12 cellular contexts compared by ENCODE assay signal in the genomic region with DNA sequence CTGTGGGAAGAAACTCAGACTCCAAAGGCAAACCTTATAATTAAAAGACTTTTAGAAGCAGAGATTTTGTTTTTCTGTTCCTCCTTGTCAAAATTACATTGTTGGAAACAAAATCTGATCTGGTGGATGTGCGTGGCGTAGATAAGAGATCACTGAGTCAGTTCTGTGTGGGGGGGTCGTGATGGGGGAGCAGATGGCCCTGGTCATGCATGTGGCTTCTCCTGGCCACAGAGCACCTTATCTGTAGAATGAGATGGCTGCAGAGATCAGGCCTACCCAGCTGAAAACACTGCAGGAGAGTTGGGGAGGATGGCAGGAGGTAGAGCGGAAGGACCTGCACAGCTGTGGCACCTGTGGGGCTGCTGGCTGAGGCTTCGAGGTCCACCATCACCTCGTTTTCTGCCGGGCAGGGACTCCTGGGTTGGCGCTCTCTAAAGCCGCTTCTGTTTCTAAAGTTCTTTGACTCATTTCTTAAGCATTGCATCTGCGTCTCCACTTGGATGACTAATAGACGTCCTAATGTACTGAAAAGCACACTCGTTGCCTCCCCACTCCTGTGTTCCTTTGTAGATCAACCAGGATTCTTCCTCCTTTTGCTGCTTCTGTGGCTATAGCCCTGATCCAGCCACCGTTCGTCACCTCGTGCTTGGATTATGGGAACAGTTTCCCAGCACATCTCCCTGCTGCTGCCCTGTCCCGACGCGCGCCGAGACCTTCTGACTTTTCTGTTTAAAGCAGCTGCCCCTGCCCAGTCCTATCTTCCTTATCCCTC.
DNase-seq lines count a peak whose midpoint lies in the region; ATAC-seq lines count a peak whose summit lies in the region.
"Had no signal": no experiment of that assay in that cellular context is flagged by ENCODE, and none has a peak within 500 bp of the region (broad histone marks: within the 10 kb centered on the region; RNA-seq: fewer than 3 reads in every experiment).

No MANE protein-coding gene starts in this region.

- no peak overlapping the region for H3K4me3 Mint-ChIP-seq in natural killer cell treated with Interleukin-12 subunit alpha and Interleukin-12 subunit beta and Interleukin-15 and Interleukin-18, amount 100 ng/mL, for 72 hours

- peaks cover 0 to 2% of the 10 kb centered on the region in 2 donors for H3K4me1 Mint-ChIP-seq in natural killer cell treated with Interleukin-12 subunit alpha and Interleukin-12 subunit beta and Interleukin-15 and Interleukin-18, amount 100 ng/mL, for 72 hours (ENCODE audit: low read depth in 2 of 2)

- H4K12ac ChIP-seq in trophoblast cell (ENCODE audit: low read depth, low read length): no peak overlapping the region

- H3K27ac ChIP-seq in epithelial cell of prostate (peak overlapping the region; percentile 27), trophoblast cell (ENCODE audit: low read depth, low read length) (peak overlapping the region; percentile 26)
- H3K27ac ChIP-seq: colonic mucosa had no signal

- no peak overlapping the region for H2BK120ac ChIP-seq in trophoblast cell (ENCODE audit: insufficient read depth, low read length, poor library complexity)

- no peak overlapping the region for H4K91ac ChIP-seq in trophoblast cell (ENCODE audit: low read depth, low read length)

- no peak overlapping the region for H3K18ac ChIP-seq in trophoblast cell (ENCODE audit: low read length)

- H3K9me3 Mint-ChIP-seq in natural killer cell treated with Interleukin-12 subunit alpha and Interleukin-12 subunit beta and Interleukin-15 and Interleukin-18, amount 100 ng/mL, for 72 hours: no peaks in the 10 kb centered on the region

- no peak overlapping the region for H3K23ac ChIP-seq in trophoblast cell (ENCODE audit: low read length)

- H2AK5ac ChIP-seq in trophoblast cell (ENCODE audit: low read length): no peak overlapping the region

- DNase-seq in EL: peak; percentile 91
- peak; percentile 84 for DNase-seq in RPMI7951 (ENCODE audit: low read depth)
- peak; percentile 29 for DNase-seq in epithelial cell of prostate (ENCODE audit: low read depth, low spot score)
- peak; percentile 63 to 79 for DNase-seq in trophoblast cell
- DNase-seq in natural killer cell treated with Interleukin-12 subunit alpha and Interleukin-12 subunit beta and Interleukin-15 and Interleukin-18, amount 100 ng/mL, for 72 hours (ENCODE audit: low spot score): no peak
- DNase-seq in stimulated activated naive CD8-positive, alpha-beta T cell treated with anti-CD3 and anti-CD28 coated beads, Interleukin-15, Interleukin-2, amounts not matched to agents 100 U/mL and 50 U/mL, for 24 hours: no peak
- DNase-seq in NCI-H345 treated with DMSO at 0.1 percent for 48 hours (lab: John Stamatoyannopoulos, UW; ENCODE audit: unreplicated experiment): no peak
- DNase-seq in stimulated activated CD4-positive, alpha-beta T cell treated with anti-CD3 and anti-CD28 coated beads, Interleukin-1b, Interleukin-23, amount 100 ng/mL, for 48 hours: no peak
- DNase-seq: activated T-cell treated with anti-CD3 and anti-CD28 coated beads, Interleukin-2, amount 50 U/mL, for 48 hours; colonic mucosa; Karpas-422; retina had no signal

- no peak overlapping the region for H3K27ac Mint-ChIP-seq in natural killer cell treated with Interleukin-12 subunit alpha and Interleukin-12 subunit beta and Interleukin-15 and Interleukin-18, amount 100 ng/mL, for 72 hours

- H2BK5ac ChIP-seq in trophoblast cell (ENCODE audit: low read depth, low read length, poor library complexity): no peak overlapping the region

- H3K14ac ChIP-seq in trophoblast cell (ENCODE audit: low read length): no peak overlapping the region

- ATAC-seq in natural killer cell treated with Interleukin-12 subunit alpha and Interleukin-12 subunit beta and Interleukin-15 and Interleukin-18, amount 100 ng/mL, for 72 hours: no peak
- ATAC-seq in stimulated activated naive CD8-positive, alpha-beta T cell treated with anti-CD3 and anti-CD28 coated beads, Interleukin-15, Interleukin-2, amounts not matched to agents 100 U/mL and 50 U/mL, for 24 hours: no peak

- no peaks in the 10 kb centered on the region for H3K36me3 ChIP-seq in trophoblast cell (ENCODE audit: control insufficient read depth in 1 of 2, insufficient read depth in 2 of 2, low read length in 2 of 2)
- H3K36me3 ChIP-seq: colonic mucosa had no signal

- H3K79me1 ChIP-seq in trophoblast cell (ENCODE audit: low read length): no peaks in the 10 kb centered on the region

- no peak overlapping the region for H4K8ac ChIP-seq in trophoblast cell (ENCODE audit: low read depth, low read length)

- H3K4me2 ChIP-seq in trophoblast cell (ENCODE audit: low read length): no peak overlapping the region

- no peaks in the 10 kb centered on the region for H3K36me3 Mint-ChIP-seq in natural killer cell treated with Interleukin-12 subunit alpha and Interleukin-12 subunit beta and Interleukin-15 and Interleukin-18, amount 100 ng/mL, for 72 hours

- no peaks in the 10 kb centered on the region for H3K9me3 ChIP-seq in trophoblast cell (ENCODE audit: insufficient read depth, low read depth, low read length)
- H3K9me3 ChIP-seq: colonic mucosa had no signal

- H3K4me1 ChIP-seq in trophoblast cell (ENCODE audit: control insufficient read depth in 1 of 2, insufficient read depth in 2 of 2, low read length in 2 of 2): peaks cover 9 to 13% of the 10 kb centered on the region in 2 experiments
- H3K4me1 ChIP-seq: colonic mucosa had no signal

- H3K4ac ChIP-seq in trophoblast cell (ENCODE audit: low read depth, low read length): no peak overlapping the region

- H3K9ac ChIP-seq in trophoblast cell (ENCODE audit: low read length): no peak overlapping the region

- H3K4me3 ChIP-seq in trophoblast cell (ENCODE audit: low read depth, low read length): no peak overlapping the region
- H3K4me3 ChIP-seq: colonic mucosa had no signal

- no peak overlapping the region for H2BK12ac ChIP-seq in trophoblast cell (ENCODE audit: low read length)

- H2AFZ ChIP-seq in trophoblast cell (ENCODE audit: insufficient read depth, low read length, poor library complexity): no peak overlapping the region

- H3K27me3 ChIP-seq in trophoblast cell (ENCODE audit: insufficient read depth, low read length): no peaks in the 10 kb centered on the region
- H3K27me3 ChIP-seq: colonic mucosa had no signal

- WGBS in trophoblast cell (ENCODE audit: extremely low coverage, insufficient coverage, insufficient read length): no CpG with 5 or more reads among the region's 20 CpGs

- H3K27me3 Mint-ChIP-seq in natural killer cell treated with Interleukin-12 subunit alpha and Interleukin-12 subunit beta and Interleukin-15 and Interleukin-18, amount 100 ng/mL, for 72 hours: peaks cover 21 to 33% of the 10 kb centered on the region in 2 donors

- no peaks in the 10 kb centered on the region for H3K79me2 ChIP-seq in trophoblast cell (ENCODE audit: control insufficient read depth, insufficient read depth, low read length, poor library complexity)

Comparison
In these comparisons a context has a peak if more than half of its experiments do, and no peak if none do; other contexts are left out.
1. DNase-seq: peak in EL (single experiment), RPMI7951 (single experiment), epithelial cell of prostate (single experiment) and trophoblast cell (2 of 2); none in natural killer cell treated with Interleukin-12 subunit alpha and Interleukin-12 subunit beta and Interleukin-15 and Interleukin-18, amount 100 ng/mL, for 72 hours (single experiment), stimulated activated naive CD8-positive, alpha-beta T cell treated with anti-CD3 and anti-CD28 coated beads, Interleukin-15, Interleukin-2, amounts not matched to agents 100 U/mL and 50 U/mL, for 24 hours (single experiment), NCI-H345 treated with DMSO at 0.1 percent for 48 hours (single experiment) and stimulated activated CD4-positive, alpha-beta T cell treated with anti-CD3 and anti-CD28 coated beads, Interleukin-1b, Interleukin-23, amount 100 ng/mL, for 48 hours (single experiment).